8 cellular contexts compared by ENCODE assay signal in the genomic region with DNA sequence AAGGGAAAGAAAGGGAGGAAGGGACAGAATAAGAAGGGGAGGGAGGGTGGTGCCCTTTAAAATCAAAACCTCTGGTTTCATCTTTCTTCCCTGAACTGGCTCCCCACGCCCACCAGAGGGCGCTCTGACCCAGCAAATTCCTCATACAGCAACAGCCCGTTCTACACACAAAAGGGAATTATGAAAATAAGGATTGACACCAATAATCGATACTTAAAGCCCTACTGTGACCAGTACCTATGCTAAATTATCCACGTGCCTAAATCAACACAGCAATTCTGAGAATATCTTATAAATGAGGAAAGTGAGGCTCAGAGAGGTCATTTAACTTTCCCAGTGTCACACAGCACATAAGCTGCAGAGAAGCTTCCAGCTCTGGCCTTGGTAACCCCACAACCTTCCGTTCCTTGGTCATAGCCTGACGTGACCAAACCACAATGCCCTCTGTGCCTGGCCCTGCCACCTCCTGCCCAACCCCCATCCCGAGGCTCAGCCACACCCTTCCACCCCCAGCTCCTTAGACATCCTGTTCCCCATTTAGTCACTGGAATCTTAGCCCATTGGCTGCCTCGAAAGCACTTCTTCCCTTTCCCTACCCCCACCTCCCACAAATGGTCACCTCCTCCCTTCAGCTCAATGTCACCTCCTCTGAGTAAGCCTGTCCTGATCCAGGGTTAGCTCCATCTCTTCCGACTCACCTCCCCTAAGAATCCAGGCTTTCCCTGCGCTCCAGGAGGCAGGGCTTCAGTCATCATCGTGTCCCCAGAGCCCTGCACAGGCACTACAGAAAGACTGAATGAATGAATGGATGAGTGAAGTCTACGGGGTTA. TPM values are rescaled to one million over a fixed set of nuclear protein-coding genes. Genes with fewer than 3 reads are reported as not detected.
DNase-seq lines count a peak whose midpoint lies in the region; ATAC-seq and TF ChIP-seq lines count a peak whose summit lies in the region.

No MANE protein-coding gene starts in this region.

- H3K9ac ChIP-seq in DND-41 (ENCODE audit: low read depth, low read length) (no peak overlapping the region), SK-N-SH (no peak overlapping the region)

- H3K27ac Mint-ChIP-seq in activated naive CD4-positive, alpha-beta T cell treated with anti-CD3 and anti-CD28 coated beads, Interleukin-2, amount 10 ng/mL, durations not matched to agents 7 days and 5 days: peak overlapping the region; percentile 31

- peak; percentile 97 for TF ChIP-seq CTCF in DND-41 (IDR thresholded peaks at IDR 0.05; ENCODE audit: borderline replicate concordance, extremely low read depth, low read length, poor library complexity, severe bottlenecking)
- peak; percentile 88 for TF ChIP-seq CTCF in SK-N-SH (IDR thresholded peaks at IDR 0.05)

- no peaks in the 10 kb centered on the region for H3K36me3 ChIP-seq in DND-41 (ENCODE audit: insufficient read depth, low read length)
- no peaks in the 10 kb centered on the region for H3K36me3 ChIP-seq in SK-N-SH (replicated peaks in 1 of 2; ENCODE audit: control insufficient read depth in 1 of 2, insufficient read depth in 2 of 2, low read length in 1 of 2)

- H3K36me3 Mint-ChIP-seq in activated naive CD4-positive, alpha-beta T cell treated with anti-CD3 and anti-CD28 coated beads, Interleukin-2, amount 10 ng/mL, durations not matched to agents 7 days and 5 days: peaks cover 12% of the 10 kb centered on the region

- H3K4me1 ChIP-seq in DND-41 (ENCODE audit: insufficient read depth, low read length) (no peaks in the 10 kb centered on the region), SK-N-SH (ENCODE audit: control insufficient read depth in 1 of 2, insufficient read depth in 2 of 2, low read depth in 1 of 2, low read length in 1 of 2) (peaks cover 0 to 28% of the 10 kb centered on the region in 2 experiments; a peak in 1 of 4 replicates)

- H3K27ac ChIP-seq in DND-41 (ENCODE audit: low read length) (no peak overlapping the region), SK-N-SH (ENCODE audit: low read depth in 2 of 2, low read length in 1 of 2) (no peak overlapping the region)

- no peak overlapping the region for H3K4me3 Mint-ChIP-seq in activated naive CD4-positive, alpha-beta T cell treated with anti-CD3 and anti-CD28 coated beads, Interleukin-2, amount 10 ng/mL, durations not matched to agents 7 days and 5 days

- H3K27me3 ChIP-seq in DND-41 (ENCODE audit: insufficient read depth, low read length, poor library complexity) (no peaks in the 10 kb centered on the region), SK-N-SH (ENCODE audit: insufficient read depth) (no peaks in the 10 kb centered on the region)

- peak; percentile 71 for DNase-seq in DND-41
- peak; percentile 62 to 68 for DNase-seq in Kasumi-1 (lab: John Stamatoyannopoulos, UW)
- DNase-seq in SK-N-SH: peak; percentile 81
- DNase-seq in activated naive CD4-positive, alpha-beta T cell treated with anti-CD3 and anti-CD28 coated beads, Interleukin-2, amount 10 ng/mL, durations not matched to agents 7 days and 5 days: peak; percentile 83
- DNase-seq in glomerular visceral epithelial cell (ENCODE audit: extremely low spot score): peak; percentile 70
- peak; percentile 56 for DNase-seq in putamen (ENCODE audit: low spot score)

- H3K9me3 ChIP-seq in DND-41 (ENCODE audit: insufficient read depth, low read length, severe bottlenecking) (no peaks in the 10 kb centered on the region), SK-N-SH (no peaks in the 10 kb centered on the region)

- POLR2A ChIA-PET in SK-N-SH (lab: Yijun Ruan, JAX): interaction anchor here (0.6 kb wide), 1 partner anchor 95 kb away, joined by 3 read pairs; a partner anchor contains a TSS

- ATAC-seq in DND-41 (ENCODE audit: insufficient read depth, low read depth) (peak; percentile 84), HG02798 (IDR thresholded peaks at IDR 0.05; ENCODE audit: poor library complexity, unreplicated experiment) (no peak), HG03159 (IDR thresholded peaks at IDR 0.05; ENCODE audit: unreplicated experiment) (no peak)

- peaks cover 11% of the 10 kb centered on the region; the same call in 1 of the 2 replicates for H4K20me1 ChIP-seq in DND-41 (ENCODE audit: insufficient read depth, low read length)
- H4K20me1 ChIP-seq in SK-N-SH (ENCODE audit: insufficient read depth): no peaks in the 10 kb centered on the region

- H3K4me2 ChIP-seq in DND-41 (ENCODE audit: insufficient read depth, low read length) (peak overlapping the region; percentile 25), SK-N-SH (no peak overlapping the region)

- H3K4me1 Mint-ChIP-seq in activated naive CD4-positive, alpha-beta T cell treated with anti-CD3 and anti-CD28 coated beads, Interleukin-2, amount 10 ng/mL, durations not matched to agents 7 days and 5 days: peaks cover 22% of the 10 kb centered on the region

- H3F3A ChIP-seq in SK-N-SH (replicated peaks; ENCODE audit: insufficient read depth): no peaks in the 10 kb centered on the region

- H3K9me3 Mint-ChIP-seq in activated naive CD4-positive, alpha-beta T cell treated with anti-CD3 and anti-CD28 coated beads, Interleukin-2, amount 10 ng/mL, durations not matched to agents 7 days and 5 days: peaks cover 11% of the 10 kb centered on the region

- H3K79me2 ChIP-seq in DND-41 (ENCODE audit: insufficient read depth, low read length): no peaks in the 10 kb centered on the region
- H3K79me2 ChIP-seq in SK-N-SH (ENCODE audit: insufficient read depth): no peaks in the 10 kb centered on the region

- 11% methylated on average over 13 of the region's 13 CpGs for WGBS in SK-N-SH (ENCODE audit: low lambda C conversion rate)

- no peak overlapping the region for H2AFZ ChIP-seq in DND-41 (ENCODE audit: low read depth, low read length)
- H2AFZ ChIP-seq in SK-N-SH (ENCODE audit: low read depth): peak overlapping the region; percentile 82; the same call in 1 of the 2 replicates

- peak; percentile 95 for TF ChIP-seq RAD21 in SK-N-SH (IDR thresholded peaks at IDR 0.05; ENCODE audit: low read length)

- CTCF ChIA-PET in SK-N-SH (lab: Yijun Ruan, JAX): interaction anchor here (0.6 to 5.2 kb wide), 36 partner anchors 8 to 461 kb away, joined by 3 to 102 read pairs (median 5); a partner anchor contains a TSS
- CTCF ChIA-PET in activated naive CD4-positive, alpha-beta T cell treated with anti-CD3 and anti-CD28 coated beads, Interleukin-2, amount 10 ng/mL, durations not matched to agents 7 days and 5 days (lab: Charles Lee): interaction anchor here (0.9 to 4.8 kb wide), 17 partner anchors 9 to 237 kb away, joined by 3 to 45 read pairs (median 4); a partner anchor contains a TSS

- no peak for TF ChIP-seq EP300 in SK-N-SH (IDR thresholded peaks at IDR 0.05; ENCODE audit: borderline replicate concordance in 1 of 2, low read depth in 1 of 2, low read length in 1 of 2)

- H3K27me3 Mint-ChIP-seq in activated naive CD4-positive, alpha-beta T cell treated with anti-CD3 and anti-CD28 coated beads, Interleukin-2, amount 10 ng/mL, durations not matched to agents 7 days and 5 days: peaks cover 38% of the 10 kb centered on the region

- H3K4me3 ChIP-seq in DND-41 (ENCODE audit: low read depth in 1 of 2, low read length in 2 of 2): no peak overlapping the region
- peak overlapping the region in 1 of 2 experiments; percentile 35; a peak in 1 of 4 replicates for H3K4me3 ChIP-seq in SK-N-SH (ENCODE audit: low read depth in 2 of 2, low read length in 1 of 2)

- no peaks in the 10 kb centered on the region for H3K9me2 ChIP-seq in SK-N-SH

TF ChIP-seq in SK-N-SH, 30 proteins besides CTCF, POLR2A, EP300 and RAD21 (continues in another document):
- TF ChIP-seq YY1 (IDR thresholded peaks at IDR 0.05; ENCODE audit: low read depth) (no peak), EZH2phosphoT487 (IDR thresholded peaks at IDR 0.05; ENCODE audit: borderline replicate concordance, low read depth) (no peak), FOXM1 (IDR thresholded peaks at IDR 0.05; ENCODE audit: low read depth) (no peak), TEAD4 (IDR thresholded peaks at IDR 0.05; ENCODE audit: borderline replicate concordance, insufficient read depth) (no peak), RFX5 (IDR thresholded peaks at IDR 0.05; ENCODE audit: low read length) (no peak)
- TF ChIP-seq, protein P1, sequence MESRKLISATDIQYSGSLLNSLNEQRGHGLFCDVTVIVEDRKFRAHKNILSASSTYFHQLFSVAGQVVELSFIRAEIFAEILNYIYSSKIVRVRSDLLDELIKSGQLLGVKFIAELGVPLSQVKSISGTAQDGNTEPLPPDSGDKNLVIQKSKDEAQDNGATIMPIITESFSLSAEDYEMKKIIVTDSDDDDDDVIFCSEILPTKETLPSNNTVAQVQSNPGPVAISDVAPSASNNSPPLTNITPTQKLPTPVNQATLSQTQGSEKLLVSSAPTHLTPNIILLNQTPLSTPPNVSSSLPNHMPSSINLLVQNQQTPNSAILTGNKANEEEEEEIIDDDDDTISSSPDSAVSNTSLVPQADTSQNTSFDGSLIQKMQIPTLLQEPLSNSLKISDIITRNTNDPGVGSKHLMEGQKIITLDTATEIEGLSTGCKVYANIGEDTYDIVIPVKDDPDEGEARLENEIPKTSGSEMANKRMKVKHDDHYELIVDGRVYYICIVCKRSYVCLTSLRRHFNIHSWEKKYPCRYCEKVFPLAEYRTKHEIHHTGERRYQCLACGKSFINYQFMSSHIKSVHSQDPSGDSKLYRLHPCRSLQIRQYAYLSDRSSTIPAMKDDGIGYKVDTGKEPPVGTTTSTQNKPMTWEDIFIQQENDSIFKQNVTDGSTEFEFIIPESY (IDR thresholded peaks at IDR 0.05; ENCODE audit: borderline replicate concordance, low read depth): no peak
- TF ChIP-seq, protein P2, sequence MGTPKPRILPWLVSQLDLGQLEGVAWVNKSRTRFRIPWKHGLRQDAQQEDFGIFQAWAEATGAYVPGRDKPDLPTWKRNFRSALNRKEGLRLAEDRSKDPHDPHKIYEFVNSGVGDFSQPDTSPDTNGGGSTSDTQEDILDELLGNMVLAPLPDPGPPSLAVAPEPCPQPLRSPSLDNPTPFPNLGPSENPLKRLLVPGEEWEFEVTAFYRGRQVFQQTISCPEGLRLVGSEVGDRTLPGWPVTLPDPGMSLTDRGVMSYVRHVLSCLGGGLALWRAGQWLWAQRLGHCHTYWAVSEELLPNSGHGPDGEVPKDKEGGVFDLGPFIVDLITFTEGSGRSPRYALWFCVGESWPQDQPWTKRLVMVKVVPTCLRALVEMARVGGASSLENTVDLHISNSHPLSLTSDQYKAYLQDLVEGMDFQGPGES (IDR thresholded peaks at IDR 0.05; ENCODE audit: low read depth, low read length): no peak

RNA-seq across cellular contexts. Expression of a gene that starts 34.2 kb away (rescaled TPM):
- polyA plus RNA-seq in SK-N-SH (2012; rRNA removed): 0.63 and 0.92 TPM in 2 replicates
- polyA plus RNA-seq in SK-N-SH (2012; cell fraction: cytosol; rRNA removed): 0.39 and 0.66 TPM in 2 replicates
- polyA plus RNA-seq in SK-N-SH (2012; cell fraction: nucleus; rRNA removed): 0.66 and 0.74 TPM in 2 replicates

RNA-seq across cellular contexts. Expression of a gene that starts 58.5 kb away (rescaled TPM):
- polyA plus RNA-seq in SK-N-SH (2012; rRNA removed): 10.2 and 13.8 TPM in 2 replicates
- 15.7 and 15.8 TPM in 2 replicates for polyA plus RNA-seq in SK-N-SH (2012; cell fraction: cytosol; rRNA removed)
- polyA plus RNA-seq in SK-N-SH (2012; cell fraction: nucleus; rRNA removed): 6.8 and 8.5 TPM in 2 replicates
